Comparison of ENCODE assay signal across 8 cellular contexts in genomic region chr19:5961969-5962945, GRCh38. TPM values are rescaled to one million over a fixed set of nuclear protein-coding genes. Genes with fewer than 3 reads are reported as not detected.
DNase-seq lines count a peak whose midpoint lies in the region; ATAC-seq and TF ChIP-seq lines count a peak whose summit lies in the region.

No MANE protein-coding gene starts in this region.

- TF ChIP-seq POLR2A in suprapubic skin (IDR thresholded peaks at IDR 0.05): no peak

- H3K36me3 Mint-ChIP-seq in Calu3 (ENCODE audit: insufficient read depth, unreplicated experiment): peaks cover 7% of the 10 kb centered on the region

- no peaks in the 10 kb centered on the region for H3K9me3 ChIP-seq in mucosa of descending colon
- no peaks in the 10 kb centered on the region for H3K9me3 ChIP-seq in suprapubic skin

- DNase-seq in Calu3: peak; percentile 11
- peak; percentile 69 for DNase-seq in NCI-H1436 treated with DMSO at 0.1 percent for 48 hours (lab: John Stamatoyannopoulos, UW)
- DNase-seq in choroid plexus epithelial cell (ENCODE audit: low read depth): peak; percentile 95
- DNase-seq in mucosa of descending colon: peak; percentile 72 to 84 (median 77)
- no peak for DNase-seq in suprapubic skin (ENCODE audit: low spot score in 2 of 2)
- DNase-seq in cortex of kidney (lab: John Stamatoyannopoulos, UW): no peak
- DNase-seq in AML-193 (lab: John Stamatoyannopoulos, UW): no peak

- no peak for TF ChIP-seq EP300 in suprapubic skin (IDR thresholded peaks at IDR 0.05)

- H3K36me3 ChIP-seq in mucosa of descending colon (ENCODE audit: low read depth) (no peaks in the 10 kb centered on the region), suprapubic skin (peaks cover 11% of the 10 kb centered on the region)

- WGBS in suprapubic skin: 60% methylated on average over 23 of the region's 29 CpGs

- no peak overlapping the region for H3K4me3 ChIP-seq in choroid plexus epithelial cell (ENCODE audit: low read depth, low read length)
- no peak overlapping the region for H3K4me3 ChIP-seq in mucosa of descending colon
- H3K4me3 ChIP-seq in suprapubic skin: peak overlapping the region; percentile 9

- no peak for TF ChIP-seq CTCF in Calu3 (IDR thresholded peaks at IDR 0.05; ENCODE audit: unreplicated experiment)
- TF ChIP-seq CTCF in choroid plexus epithelial cell (conservative IDR thresholded peaks at IDR 0.05; ENCODE audit: low read depth, low read length): no peak
- TF ChIP-seq CTCF in mucosa of descending colon (IDR thresholded peaks at IDR 0.05): no peak
- TF ChIP-seq CTCF in suprapubic skin (IDR thresholded peaks at IDR 0.05): no peak

- peak overlapping the region; percentile 21 for H3K27ac ChIP-seq in suprapubic skin

- CTCF ChIA-PET in Calu3 (lab: Charles Lee): interaction anchor here (0.7 kb wide), 1 partner anchor 158 kb away, joined by 3 read pairs; no protein-coding TSS in a partner anchor

- H3K9me3 Mint-ChIP-seq in Calu3 (ENCODE audit: low read depth, unreplicated experiment): no peaks in the 10 kb centered on the region

- BruUV-seq in Calu3 (replicated peaks; lab: Mats Ljungman, UMichigan): no TSS peak

- intact Hi-C loops in Calu3 (cut with micrococcal nuclease; ENCODE audit: unreplicated experiment): no loop called here
- intact Hi-C loops in mucosa of descending colon (cut with DNase I, micrococcal nuclease): no loop called here

- peaks cover 26% of the 10 kb centered on the region for H3K4me1 Mint-ChIP-seq in Calu3 (ENCODE audit: low read depth, unreplicated experiment)

- no peaks in the 10 kb centered on the region for H3K27me3 ChIP-seq in suprapubic skin

- H3K27me3 Mint-ChIP-seq in Calu3 (ENCODE audit: unreplicated experiment): no peaks in the 10 kb centered on the region

- ATAC-seq in activated CD4-positive, CD25-positive, alpha-beta regulatory T cell treated with anti-CD3 and anti-CD28 coated beads, Interleukin-2, amount 50 U/mL, for 24 hours: peak; percentile 88 to 90
- ATAC-seq in mucosa of descending colon: peak; percentile 91

- H3K4me3 Mint-ChIP-seq in Calu3 (ENCODE audit: low read depth, unreplicated experiment): no peak overlapping the region

- H3K4me1 ChIP-seq in mucosa of descending colon (ENCODE audit: low read depth) (peaks cover 60% of the 10 kb centered on the region), suprapubic skin (peaks cover 59% of the 10 kb centered on the region)

- H3K27ac Mint-ChIP-seq in Calu3 (ENCODE audit: unreplicated experiment): no peak overlapping the region

RNA-seq across cellular contexts. Expression of gene RANBP3, which starts 15.7 kb away (rescaled TPM):
- total RNA-seq in Calu3 (2022): 57.0 and 58.4 TPM in 2 replicates
- 10 to 100 TPM; 47.0 to 94.2 (median 60.5) TPM for total RNA-seq in mucosa of descending colon
- total RNA-seq in suprapubic skin: 10 to 100 TPM; 55.6 to 85.0 (median 78.0) TPM

RNA-seq across cellular contexts. Expression of gene CAPS, which starts 48.2 kb away (rescaled TPM):
- total RNA-seq in Calu3 (2022): 39.9 and 45.7 TPM in 2 replicates
- 10 to 100 TPM in 2 of 3 donors, 1 to 10 TPM in 1; 9.5 to 20.2 (median 16.4) TPM for total RNA-seq in mucosa of descending colon
- 10 to 100 TPM in 2 of 4 donors, 1 to 10 TPM in 2; 7.2 to 36.5 (median 10.0) TPM for total RNA-seq in suprapubic skin

RNA-seq across cellular contexts. Expression of gene VMAC, which starts 57.6 kb away (rescaled TPM):
- total RNA-seq in Calu3 (2022) (4.3 and 5.5 TPM in 2 replicates), mucosa of descending colon (10 to 100 TPM in 1 of 3 donors, 1 to 10 TPM in 2; 5.6 to 10.0 (median 8.3) TPM), suprapubic skin (10 to 100 TPM in 2 of 4 donors, 1 to 10 TPM in 2; 7.4 to 15.4 (median 12.0) TPM)

RNA-seq across cellular contexts. Expression of gene NDUFA11, which starts 58.7 kb away (rescaled TPM):
- 133 and 143 TPM in 2 replicates for total RNA-seq in Calu3 (2022)
- 100 to 1,000 TPM; 178 to 213 (median 182) TPM for total RNA-seq in mucosa of descending colon
- total RNA-seq in suprapubic skin: 100 to 1,000 TPM in 3 of 4 donors, 10 to 100 TPM in 1; 80.9 to 245 (median 174) TPM

Comparison
In these comparisons a context has a peak if more than half of its experiments do, and no peak if none do; other contexts are left out.
1. DNase-seq: peak in Calu3 (single experiment), NCI-H1436 treated with DMSO at 0.1 percent for 48 hours (single experiment), choroid plexus epithelial cell (single experiment) and mucosa of descending colon (3 of 3); none in suprapubic skin (0 of 2), cortex of kidney (single experiment) and AML-193 (0 of 2).